17 cellular contexts compared by ENCODE assay signal in the genomic region with DNA sequence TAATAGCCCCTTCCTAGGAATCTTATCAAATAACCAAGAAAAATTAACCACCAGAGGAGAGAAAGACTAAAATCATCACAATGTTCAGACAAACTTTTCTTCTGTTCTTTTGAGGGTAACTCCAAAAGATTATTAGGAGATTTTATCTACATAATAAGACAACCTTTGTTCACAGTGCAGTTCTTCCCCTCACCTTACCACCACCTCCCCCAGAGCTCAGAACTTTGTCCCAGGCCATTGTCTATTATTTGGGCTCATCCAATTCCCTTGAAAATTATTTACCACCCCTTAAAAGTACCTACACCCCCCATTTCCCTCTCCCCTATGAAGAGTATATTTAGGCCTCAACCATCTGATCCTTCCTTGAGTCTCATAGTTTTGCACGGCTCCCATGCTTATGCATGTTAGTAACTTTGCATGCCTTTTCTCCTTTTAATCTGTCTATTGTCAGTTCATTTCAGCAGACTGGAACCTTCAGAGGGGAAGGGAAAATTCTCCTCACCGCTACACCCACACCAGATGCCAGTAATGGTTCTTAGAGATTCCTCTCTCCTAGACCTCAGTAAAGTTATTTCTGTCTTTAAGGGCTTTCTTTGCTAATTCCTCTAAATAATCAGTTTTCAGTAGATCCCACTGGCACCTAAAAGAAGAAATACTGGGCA.
"Had no signal": no experiment of that assay in that cellular context is flagged by ENCODE, and none has a peak within 500 bp of the region (broad histone marks: within the 10 kb centered on the region; RNA-seq: fewer than 3 reads in every experiment).

No MANE protein-coding gene starts in this region.

- H3K27ac ChIP-seq: esophagus muscularis mucosa had no signal

- H3K9me3 ChIP-seq: esophagus muscularis mucosa, mucosa of descending colon, testis had no signal

- H3K9me3 Mint-ChIP-seq: activated T-cell treated with anti-CD3 and anti-CD28 coated beads, Interleukin-2, amount 50 U/mL, for 24 hours; natural killer cell treated with Interleukin-12 subunit alpha and Interleukin-12 subunit beta and Interleukin-15 and Interleukin-18, amount 100 ng/mL, for 72 hours; stimulated activated naive CD8-positive, alpha-beta T cell treated with anti-CD3 and anti-CD28 coated beads, Interleukin-15, Interleukin-2, amounts not matched to agents 100 ng/mL and 50 ng/mL, for 24 hours had no signal

- H3K36me3 Mint-ChIP-seq: activated CD8-positive, alpha-beta memory T cell treated with anti-CD3 and anti-CD28 coated beads, Interleukin-2, amount 10 ng/mL, durations not matched to agents 7 days and 5 days; activated naive CD8-positive, alpha-beta T cell; natural killer cell treated with Interleukin-12 subunit alpha and Interleukin-12 subunit beta and Interleukin-15 and Interleukin-18, amount 100 ng/mL, for 72 hours had no signal

- ATAC-seq: activated CD8-positive, alpha-beta memory T cell treated with anti-CD3 and anti-CD28 coated beads, Interleukin-2, amount 10 ng/mL, durations not matched to agents 7 days and 5 days; left colon; mucosa of descending colon; natural killer cell treated with Interleukin-12 subunit alpha and Interleukin-12 subunit beta and Interleukin-15 and Interleukin-18, amount 100 ng/mL, for 72 hours had no signal

- H3K27me3 ChIP-seq: brain microvascular endothelial cell, esophagus muscularis mucosa, testis had no signal

- H3K36me3 ChIP-seq: brain microvascular endothelial cell, esophagus muscularis mucosa had no signal

- H3K4me3 ChIP-seq: esophagus muscularis mucosa, lung, mucosa of descending colon, testis had no signal

- H3K4me3 Mint-ChIP-seq: activated CD8-positive, alpha-beta memory T cell treated with anti-CD3 and anti-CD28 coated beads, Interleukin-2, amount 10 ng/mL, durations not matched to agents 7 days and 5 days; activated naive CD8-positive, alpha-beta T cell; activated T-cell treated with anti-CD3 and anti-CD28 coated beads, Interleukin-2, amount 50 U/mL, for 24 hours; natural killer cell treated with Interleukin-12 subunit alpha and Interleukin-12 subunit beta and Interleukin-15 and Interleukin-18, amount 100 ng/mL, for 72 hours; stimulated activated naive CD8-positive, alpha-beta T cell treated with anti-CD3 and anti-CD28 coated beads, Interleukin-15, Interleukin-2, amounts not matched to agents 100 ng/mL and 50 ng/mL, for 24 hours had no signal

- DNase-seq: activated CD4-positive, alpha-beta T cell treated with anti-CD3 and anti-CD28 coated beads for 1 hour; activated CD4-positive, alpha-beta T cell treated with anti-CD3 and anti-CD28 coated beads, Interleukin-2, amount 50 U/mL, for 48 hours; activated CD8-positive, alpha-beta memory T cell treated with anti-CD3 and anti-CD28 coated beads, Interleukin-2, amount 10 ng/mL, durations not matched to agents 7 days and 5 days; activated effector memory CD4-positive, alpha-beta T cell treated with anti-CD3 and anti-CD28 coated beads, Interleukin-2, amount 50 U/mL, for 16 hours; activated T-cell treated with anti-CD3 and anti-CD28 coated beads, Interleukin-2, amount 50 U/mL, for 24 hours; amygdala; brain microvascular endothelial cell; left colon; mucosa of descending colon; stimulated activated CD4-positive, alpha-beta T cell treated with anti-CD3 and anti-CD28 coated beads, Interleukin-15, amount 100 ng/mL, for 24 hours; stimulated activated CD4-positive, alpha-beta T cell treated with anti-CD3 and anti-CD28 coated beads, Interleukin-4, amount 100 ng/mL, for 24 hours had no signal

- H3K27ac Mint-ChIP-seq: activated CD8-positive, alpha-beta memory T cell treated with anti-CD3 and anti-CD28 coated beads, Interleukin-2, amount 10 ng/mL, durations not matched to agents 7 days and 5 days; activated naive CD8-positive, alpha-beta T cell; activated T-cell treated with anti-CD3 and anti-CD28 coated beads, Interleukin-2, amount 50 U/mL, for 24 hours; natural killer cell treated with Interleukin-12 subunit alpha and Interleukin-12 subunit beta and Interleukin-15 and Interleukin-18, amount 100 ng/mL, for 72 hours; stimulated activated naive CD8-positive, alpha-beta T cell treated with anti-CD3 and anti-CD28 coated beads, Interleukin-15, Interleukin-2, amounts not matched to agents 100 ng/mL and 50 ng/mL, for 24 hours had no signal

- H3K4me1 Mint-ChIP-seq: activated CD8-positive, alpha-beta memory T cell treated with anti-CD3 and anti-CD28 coated beads, Interleukin-2, amount 10 ng/mL, durations not matched to agents 7 days and 5 days had no signal
